2 cellular contexts compared by ENCODE assay signal in the genomic region with DNA sequence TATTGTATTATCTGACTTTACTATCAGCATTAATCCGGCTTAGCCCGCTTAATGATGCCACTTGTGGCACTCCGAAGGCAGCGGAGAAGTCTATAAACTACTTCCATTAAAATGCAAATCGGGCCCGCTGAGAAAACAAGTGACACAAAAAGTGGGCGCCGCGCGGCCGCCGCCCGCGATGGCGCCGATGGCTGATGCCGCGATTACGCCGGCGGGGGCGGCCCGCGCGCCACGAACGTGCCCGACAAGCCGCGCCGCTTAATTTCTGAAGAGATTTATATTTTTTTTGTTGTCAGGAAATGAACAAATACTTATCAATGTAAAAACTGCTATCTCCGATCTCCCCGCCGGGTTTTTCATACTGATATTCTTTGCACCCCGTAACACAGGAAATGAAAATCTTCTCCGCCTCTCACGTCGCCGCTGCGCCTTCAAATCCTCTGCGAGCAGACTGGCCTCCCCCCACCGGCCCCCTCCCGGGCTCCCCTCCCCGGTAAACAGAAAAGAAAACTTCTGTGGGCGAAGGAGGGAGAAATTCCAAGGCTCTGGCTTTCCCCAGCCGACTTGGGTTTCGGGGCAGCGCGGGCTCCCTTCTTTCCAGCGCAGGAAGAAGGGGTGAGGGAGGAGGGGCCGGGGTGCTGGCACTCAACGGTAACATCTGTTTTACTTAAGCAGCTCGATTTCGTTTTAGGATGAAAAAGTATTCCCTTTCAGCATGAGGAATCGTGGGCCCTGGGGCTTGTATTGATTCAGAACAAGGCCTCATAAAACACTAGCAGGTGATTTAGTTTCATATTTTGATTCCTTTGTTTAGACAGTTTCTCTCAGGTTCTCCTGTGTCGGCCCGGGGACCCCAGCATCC.
TF ChIP-seq lines count a peak whose summit lies in the region.

No MANE protein-coding gene starts in this region.

TF ChIP-seq in SK-N-SH, 30 proteins besides CTCF, POLR2A, EP300 and RAD21 (continued from another document):
- TF ChIP-seq FOXJ3 (CRISPR knock-in tag; IDR thresholded peaks at IDR 0.05) (no peak), RFX5 (IDR thresholded peaks at IDR 0.05; ENCODE audit: low read length) (no peak), FOXM1 (IDR thresholded peaks at IDR 0.05; ENCODE audit: low read depth) (no peak), TCF12 (IDR thresholded peaks at IDR 0.05) (no peak)
- TF ChIP-seq, protein P1, sequence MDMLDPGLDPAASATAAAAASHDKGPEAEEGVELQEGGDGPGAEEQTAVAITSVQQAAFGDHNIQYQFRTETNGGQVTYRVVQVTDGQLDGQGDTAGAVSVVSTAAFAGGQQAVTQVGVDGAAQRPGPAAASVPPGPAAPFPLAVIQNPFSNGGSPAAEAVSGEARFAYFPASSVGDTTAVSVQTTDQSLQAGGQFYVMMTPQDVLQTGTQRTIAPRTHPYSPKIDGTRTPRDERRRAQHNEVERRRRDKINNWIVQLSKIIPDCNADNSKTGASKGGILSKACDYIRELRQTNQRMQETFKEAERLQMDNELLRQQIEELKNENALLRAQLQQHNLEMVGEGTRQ (IDR thresholded peaks at IDR 0.05; ENCODE audit: borderline replicate concordance, low read depth, low read length): no peak
- TF ChIP-seq, protein P2, sequence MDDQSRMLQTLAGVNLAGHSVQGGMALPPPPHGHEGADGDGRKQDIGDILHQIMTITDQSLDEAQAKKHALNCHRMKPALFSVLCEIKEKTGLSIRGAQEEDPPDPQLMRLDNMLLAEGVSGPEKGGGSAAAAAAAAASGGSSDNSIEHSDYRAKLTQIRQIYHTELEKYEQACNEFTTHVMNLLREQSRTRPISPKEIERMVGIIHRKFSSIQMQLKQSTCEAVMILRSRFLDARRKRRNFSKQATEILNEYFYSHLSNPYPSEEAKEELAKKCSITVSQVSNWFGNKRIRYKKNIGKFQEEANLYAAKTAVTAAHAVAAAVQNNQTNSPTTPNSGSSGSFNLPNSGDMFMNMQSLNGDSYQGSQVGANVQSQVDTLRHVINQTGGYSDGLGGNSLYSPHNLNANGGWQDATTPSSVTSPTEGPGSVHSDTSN (IDR thresholded peaks at IDR 0.05): no peak
TF ChIP-seq in SK-N-SH: peak in this region for 0.

TF ChIP-seq in SK-N-SH treated with all-trans-retinoic acid at 6 μM for 48 hours, 23 proteins besides CTCF, POLR2A, EP300 and RAD21 (continued from another document):
- TF ChIP-seq, protein P3, sequence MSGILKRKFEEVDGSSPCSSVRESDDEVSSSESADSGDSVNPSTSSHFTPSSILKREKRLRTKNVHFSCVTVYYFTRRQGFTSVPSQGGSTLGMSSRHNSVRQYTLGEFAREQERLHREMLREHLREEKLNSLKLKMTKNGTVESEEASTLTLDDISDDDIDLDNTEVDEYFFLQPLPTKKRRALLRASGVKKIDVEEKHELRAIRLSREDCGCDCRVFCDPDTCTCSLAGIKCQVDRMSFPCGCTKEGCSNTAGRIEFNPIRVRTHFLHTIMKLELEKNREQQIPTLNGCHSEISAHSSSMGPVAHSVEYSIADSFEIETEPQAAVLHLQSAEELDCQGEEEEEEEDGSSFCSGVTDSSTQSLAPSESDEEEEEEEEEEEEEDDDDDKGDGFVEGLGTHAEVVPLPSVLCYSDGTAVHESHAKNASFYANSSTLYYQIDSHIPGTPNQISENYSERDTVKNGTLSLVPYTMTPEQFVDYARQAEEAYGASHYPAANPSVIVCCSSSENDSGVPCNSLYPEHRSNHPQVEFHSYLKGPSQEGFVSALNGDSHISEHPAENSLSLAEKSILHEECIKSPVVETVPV (CRISPR knock-in tag; IDR thresholded peaks at IDR 0.05): no peak
- TF ChIP-seq ZNF70 (CRISPR knock-in tag; IDR thresholded peaks at IDR 0.05) (no peak), RARB (CRISPR knock-in tag; IDR thresholded peaks at IDR 0.05) (no peak), TCF4 (CRISPR knock-in tag; IDR thresholded peaks at IDR 0.05; ENCODE audit: borderline replicate concordance) (no peak)
